ENCODE assay signal across 1 cellular context in the genomic region with DNA sequence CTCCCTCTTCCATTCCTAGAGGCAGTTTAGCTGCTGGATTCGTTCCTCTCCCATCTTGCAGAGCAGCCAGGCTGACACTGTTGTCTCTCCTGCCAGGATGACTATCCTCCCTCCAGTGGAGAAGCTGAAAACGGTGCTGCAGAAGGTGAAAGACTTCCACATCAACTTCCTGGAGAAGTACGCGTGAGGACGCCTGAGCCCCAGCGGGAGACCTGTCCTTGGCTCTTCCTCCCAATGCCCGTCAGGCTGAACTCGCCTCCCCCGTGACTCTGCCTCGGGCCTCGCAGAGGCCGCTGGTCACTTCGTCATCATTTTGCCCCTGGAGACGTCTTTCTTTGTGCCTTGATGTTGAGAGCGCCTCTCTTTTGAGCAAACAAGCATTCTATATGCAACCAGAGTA.
TF ChIP-seq lines count a peak whose summit lies in the region.

No MANE protein-coding gene starts in this region.

TF ChIP-seq in HepG2, 621 proteins besides CTCF, POLR2A, EP300 and RAD21:
- TF ChIP-seq ZBTB7A (CRISPR knock-in tag; IDR thresholded peaks at IDR 0.05) (0 out of 2 replicates have a peak, but pooled peaks have one; percentile 47), NR2F6 (IDR thresholded peaks at IDR 0.05) (no peak), NR2F6 (CRISPR knock-in tag; IDR thresholded peaks at IDR 0.05) (no peak)
TF ChIP-seq in HepG2: peak in this region for 1.
